Comparison of ENCODE assay signal across 10 cellular contexts in the genomic region with DNA sequence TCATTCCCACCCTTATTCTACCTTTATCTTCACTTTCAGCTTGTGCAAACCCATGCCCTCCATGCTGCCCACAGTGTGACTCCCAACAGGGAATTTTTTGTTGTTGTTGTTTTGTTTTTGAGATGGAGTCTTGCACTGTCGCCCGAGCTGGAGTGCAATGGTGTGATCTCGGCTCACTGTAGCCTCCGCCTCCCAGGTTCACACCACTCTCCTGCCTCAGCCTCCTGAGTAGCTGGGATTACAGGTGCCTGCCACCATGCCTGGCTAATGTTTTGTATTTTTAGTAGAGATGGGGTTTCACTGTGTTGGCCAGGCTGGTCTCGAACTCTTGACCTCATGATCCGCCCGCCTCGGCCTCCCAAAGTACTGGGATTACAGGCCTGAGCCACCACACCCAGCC. TPM values are rescaled to one million over a fixed set of nuclear protein-coding genes. Genes with fewer than 3 reads are reported as not detected.
"Had no signal": no experiment of that assay in that cellular context is flagged by ENCODE, and none has a peak within 500 bp of the region (broad histone marks: within the 10 kb centered on the region; RNA-seq: fewer than 3 reads in every experiment).

No MANE protein-coding gene starts in this region.

RNA-seq across cellular contexts. Expression of a gene that starts 13.9 kb away (rescaled TPM):
- total RNA-seq: activated naive CD4-positive, alpha-beta T cell treated with anti-CD3 and anti-CD28 coated beads for 36 hours; activated naive CD8-positive, alpha-beta T cell treated with anti-CD3 and anti-CD28 coated beads for 36 hours; activated T-cell treated with anti-CD3 and anti-CD28 coated beads, Interleukin-2, amount 50 U/mL, for 4 hours; activated T-helper 17 cell treated with anti-CD3 and anti-CD28 coated beads, Interleukin-2, amount 50 U/mL, for 72 hours; activated T-helper 2 cell treated with anti-CD3 and anti-CD28 coated beads, Interferon-gamma antibody, Interleukin-2, Interleukin-4, amounts not matched to agents 10 μg/mL and 5 μg/mL and 100 μg/mL, durations not matched to agents 14 hours and 24 hours and 36 hours; aorta; ascending aorta; astrocyte; body of pancreas; bronchial epithelial cell had no signal
